1 cellular context compared by ENCODE assay signal in genomic region chr9:27528278-27528885, GRCh38.
TF ChIP-seq lines count a peak whose summit lies in the region.

No MANE protein-coding gene starts in this region.

TF ChIP-seq in K562, 482 proteins besides CTCF, POLR2A, EP300 and RAD21 (continued from another document and continues in another):
- TF ChIP-seq TSHZ1 (CRISPR knock-in tag; IDR thresholded peaks at IDR 0.05) (no peak), BHLHE40 (IDR thresholded peaks at IDR 0.05; ENCODE audit: low read length) (no peak), NFYB (IDR thresholded peaks at IDR 0.05; ENCODE audit: extremely low read depth, insufficient read length) (no peak), KAT7 (CRISPR knock-in tag; IDR thresholded peaks at IDR 0.05; ENCODE audit: borderline replicate concordance) (no peak), TOE1 (IDR thresholded peaks at IDR 0.05; ENCODE audit: borderline replicate concordance) (no peak), TOE1 (CRISPR knock-in tag; IDR thresholded peaks at IDR 0.05; ENCODE audit: borderline replicate concordance, low read depth) (no peak), ZNF212 (CRISPR knock-in tag; IDR thresholded peaks at IDR 0.05) (no peak), CGGBP1 (CRISPR knock-in tag; IDR thresholded peaks at IDR 0.05) (no peak), AFF1 (IDR thresholded peaks at IDR 0.05; ENCODE audit: low read depth in 1 of 2, partially characterized antibody in 2 of 2) (no peak), NFIX (CRISPR knock-in tag; IDR thresholded peaks at IDR 0.05; ENCODE audit: low read depth) (no peak), CLOCK (CRISPR knock-in tag; IDR thresholded peaks at IDR 0.05; ENCODE audit: borderline replicate concordance) (no peak), MNT (conservative IDR thresholded peaks at IDR 0.05) (no peak), MAZ (CRISPR knock-in tag; conservative IDR thresholded peaks at IDR 0.05 in 1 of 2, IDR thresholded peaks at IDR 0.05 in 1 of 2) (0 out of 4 replicates have a peak, but pooled peaks of 1 of the 2 experiments have one; percentile 34), SMC3 (conservative IDR thresholded peaks at IDR 0.05; ENCODE audit: insufficient read depth, low read depth, low read length) (no peak), NEUROD1 (IDR thresholded peaks at IDR 0.05; ENCODE audit: borderline replicate concordance, low read depth, low read length, partially characterized antibody) (no peak), XRCC3 (IDR thresholded peaks at IDR 0.05) (no peak), POLR2G (IDR thresholded peaks at IDR 0.05; ENCODE audit: low read depth, low read length) (peak; percentile 41; the same call in 1 of the 2 replicates), ZNF232 (CRISPR knock-in tag; IDR thresholded peaks at IDR 0.05) (no peak), CBFA2T3 (IDR thresholded peaks at IDR 0.05) (no peak), CREB1 (IDR thresholded peaks at IDR 0.05) (peak; percentile 65; the same call in 1 of the 2 replicates), CREB1 (CRISPR knock-in tag; IDR thresholded peaks at IDR 0.05) (no peak), MED1 (CRISPR knock-in tag; IDR thresholded peaks at IDR 0.05; ENCODE audit: borderline replicate concordance) (no peak), CBX1 (IDR thresholded peaks at IDR 0.05; ENCODE audit: low read depth) (no peak), PHF20 (IDR thresholded peaks at IDR 0.05; ENCODE audit: partially characterized antibody) (no peak), ZMIZ1 (IDR thresholded peaks at IDR 0.05; ENCODE audit: low read depth in 2 of 2, low read length in 2 of 2) (no peak), ZNF324 (CRISPR knock-in tag; IDR thresholded peaks at IDR 0.05) (no peak), PATZ1 (CRISPR knock-in tag; IDR thresholded peaks at IDR 0.05; ENCODE audit: borderline replicate concordance) (no peak), PHF8 (IDR thresholded peaks at IDR 0.05; ENCODE audit: borderline replicate concordance, low read length) (peak; percentile 24; the same call in 1 of the 2 replicates), DNMT1 (IDR thresholded peaks at IDR 0.05) (no peak), MCM3 (IDR thresholded peaks at IDR 0.05) (no peak), ZNF76 (CRISPR knock-in tag; IDR thresholded peaks at IDR 0.05; ENCODE audit: borderline replicate concordance) (no peak)
- TF ChIP-seq, protein P1, sequence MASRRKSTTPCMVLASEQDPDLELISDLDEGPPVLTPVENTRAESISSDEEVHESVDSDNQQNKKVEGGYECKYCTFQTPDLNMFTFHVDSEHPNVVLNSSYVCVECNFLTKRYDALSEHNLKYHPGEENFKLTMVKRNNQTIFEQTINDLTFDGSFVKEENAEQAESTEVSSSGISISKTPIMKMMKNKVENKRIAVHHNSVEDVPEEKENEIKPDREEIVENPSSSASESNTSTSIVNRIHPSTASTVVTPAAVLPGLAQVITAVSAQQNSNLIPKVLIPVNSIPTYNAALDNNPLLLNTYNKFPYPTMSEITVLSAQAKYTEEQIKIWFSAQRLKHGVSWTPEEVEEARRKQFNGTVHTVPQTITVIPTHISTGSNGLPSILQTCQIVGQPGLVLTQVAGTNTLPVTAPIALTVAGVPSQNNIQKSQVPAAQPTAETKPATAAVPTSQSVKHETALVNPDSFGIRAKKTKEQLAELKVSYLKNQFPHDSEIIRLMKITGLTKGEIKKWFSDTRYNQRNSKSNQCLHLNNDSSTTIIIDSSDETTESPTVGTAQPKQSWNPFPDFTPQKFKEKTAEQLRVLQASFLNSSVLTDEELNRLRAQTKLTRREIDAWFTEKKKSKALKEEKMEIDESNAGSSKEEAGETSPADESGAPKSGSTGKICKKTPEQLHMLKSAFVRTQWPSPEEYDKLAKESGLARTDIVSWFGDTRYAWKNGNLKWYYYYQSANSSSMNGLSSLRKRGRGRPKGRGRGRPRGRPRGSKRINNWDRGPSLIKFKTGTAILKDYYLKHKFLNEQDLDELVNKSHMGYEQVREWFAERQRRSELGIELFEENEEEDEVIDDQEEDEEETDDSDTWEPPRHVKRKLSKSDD (conservative IDR thresholded peaks at IDR 0.05; ENCODE audit: low read length): no peak
- TF ChIP-seq, protein P2, sequence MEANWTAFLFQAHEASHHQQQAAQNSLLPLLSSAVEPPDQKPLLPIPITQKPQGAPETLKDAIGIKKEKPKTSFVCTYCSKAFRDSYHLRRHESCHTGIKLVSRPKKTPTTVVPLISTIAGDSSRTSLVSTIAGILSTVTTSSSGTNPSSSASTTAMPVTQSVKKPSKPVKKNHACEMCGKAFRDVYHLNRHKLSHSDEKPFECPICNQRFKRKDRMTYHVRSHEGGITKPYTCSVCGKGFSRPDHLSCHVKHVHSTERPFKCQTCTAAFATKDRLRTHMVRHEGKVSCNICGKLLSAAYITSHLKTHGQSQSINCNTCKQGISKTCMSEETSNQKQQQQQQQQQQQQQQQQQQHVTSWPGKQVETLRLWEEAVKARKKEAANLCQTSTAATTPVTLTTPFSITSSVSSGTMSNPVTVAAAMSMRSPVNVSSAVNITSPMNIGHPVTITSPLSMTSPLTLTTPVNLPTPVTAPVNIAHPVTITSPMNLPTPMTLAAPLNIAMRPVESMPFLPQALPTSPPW (CRISPR knock-in tag; IDR thresholded peaks at IDR 0.05): peak; percentile 48
